1 cellular context compared by ENCODE assay signal in the genomic region with DNA sequence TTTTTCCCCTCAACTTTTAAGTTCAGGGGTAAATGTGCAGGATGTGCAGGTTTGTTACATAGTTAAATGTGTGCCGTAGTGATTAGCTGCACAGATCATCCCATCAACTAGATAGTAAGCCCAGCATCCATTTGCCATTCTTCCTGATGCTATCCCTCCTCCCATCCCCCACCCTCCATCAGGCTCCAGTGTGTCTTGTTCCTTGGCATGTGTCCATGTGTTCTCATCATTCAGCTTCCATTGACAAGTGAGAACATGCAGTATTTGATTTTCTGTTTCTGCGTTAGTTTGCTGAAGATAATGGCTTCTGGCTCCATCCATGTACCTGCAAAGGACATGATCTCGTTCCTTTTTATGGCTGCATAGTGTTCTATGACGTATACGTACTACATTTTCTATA.
A peak's percentile ranks its signal among the peaks of the same experiment; 100 is the strongest.
TF ChIP-seq lines count a peak whose summit lies in the region.

No MANE protein-coding gene starts in this region.

TF ChIP-seq in K562, 482 proteins besides CTCF, POLR2A, EP300 and RAD21 (continued from another document):
- TF ChIP-seq, protein P1, sequence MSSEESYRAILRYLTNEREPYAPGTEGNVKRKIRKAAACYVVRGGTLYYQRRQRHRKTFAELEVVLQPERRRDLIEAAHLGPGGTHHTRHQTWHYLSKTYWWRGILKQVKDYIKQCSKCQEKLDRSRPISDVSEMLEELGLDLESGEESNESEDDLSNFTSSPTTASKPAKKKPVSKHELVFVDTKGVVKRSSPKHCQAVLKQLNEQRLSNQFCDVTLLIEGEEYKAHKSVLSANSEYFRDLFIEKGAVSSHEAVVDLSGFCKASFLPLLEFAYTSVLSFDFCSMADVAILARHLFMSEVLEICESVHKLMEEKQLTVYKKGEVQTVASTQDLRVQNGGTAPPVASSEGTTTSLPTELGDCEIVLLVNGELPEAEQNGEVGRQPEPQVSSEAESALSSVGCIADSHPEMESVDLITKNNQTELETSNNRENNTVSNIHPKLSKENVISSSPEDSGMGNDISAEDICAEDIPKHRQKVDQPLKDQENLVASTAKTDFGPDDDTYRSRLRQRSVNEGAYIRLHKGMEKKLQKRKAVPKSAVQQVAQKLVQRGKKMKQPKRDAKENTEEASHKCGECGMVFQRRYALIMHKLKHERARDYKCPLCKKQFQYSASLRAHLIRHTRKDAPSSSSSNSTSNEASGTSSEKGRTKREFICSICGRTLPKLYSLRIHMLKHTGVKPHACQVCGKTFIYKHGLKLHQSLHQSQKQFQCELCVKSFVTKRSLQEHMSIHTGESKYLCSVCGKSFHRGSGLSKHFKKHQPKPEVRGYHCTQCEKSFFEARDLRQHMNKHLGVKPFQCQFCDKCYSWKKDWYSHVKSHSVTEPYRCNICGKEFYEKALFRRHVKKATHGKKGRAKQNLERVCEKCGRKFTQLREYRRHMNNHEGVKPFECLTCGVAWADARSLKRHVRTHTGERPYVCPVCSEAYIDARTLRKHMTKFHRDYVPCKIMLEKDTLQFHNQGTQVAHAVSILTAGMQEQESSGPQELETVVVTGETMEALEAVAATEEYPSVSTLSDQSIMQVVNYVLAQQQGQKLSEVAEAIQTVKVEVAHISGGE (CRISPR knock-in tag; IDR thresholded peaks at IDR 0.05), result no peak
- TF ChIP-seq NFIC (IDR thresholded peaks at IDR 0.05), result peak; percentile 28; the same call in 1 of the 2 replicates
